ENCODE assay signal across 2 cellular contexts in the genomic region with DNA sequence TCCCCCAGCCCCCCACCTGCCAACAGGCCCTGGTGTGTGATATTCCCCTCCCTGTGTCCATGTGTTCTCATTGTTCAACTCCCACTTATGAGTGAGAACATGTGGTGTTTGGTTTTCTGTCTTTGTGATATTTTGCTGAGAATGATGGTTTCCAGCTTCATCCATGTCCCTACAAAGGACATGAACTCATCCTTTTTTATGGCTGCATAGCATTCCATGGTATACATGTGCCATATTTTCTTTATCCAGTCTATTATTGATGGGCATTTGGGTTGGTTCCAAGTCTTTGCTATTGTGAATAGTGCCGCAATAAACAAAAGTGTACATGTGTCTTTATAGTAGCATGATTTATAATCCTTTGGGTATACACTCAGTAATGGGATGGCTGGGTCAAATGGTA.
DNase-seq lines count a peak whose midpoint lies in the region; ATAC-seq, FAIRE-seq and TF ChIP-seq lines count a peak whose summit lies in the region.
"Not testable (repeated sequence)": the region's sequence is repeated elsewhere in the genome, so short reads cannot be mapped to it uniquely, and the experiment has no call there.

No MANE protein-coding gene starts in this region.

- not testable (repeated sequence) for H3K36me3 ChIP-seq in HEK293 (ENCODE audit: control insufficient read depth in 2 of 2, insufficient read depth in 1 of 2, low read length in 2 of 2); K562 (ENCODE audit: control insufficient read depth, insufficient read depth, low read length)

- BruUV-seq in K562 (replicated peaks; lab: Mats Ljungman, UMichigan): not testable (repeated sequence)

- not testable (repeated sequence) for TF ChIP-seq EP300 in K562 (IDR thresholded peaks at IDR 0.05; ENCODE audit: low read length)

- POLR2A ChIA-PET in HEK293 (lab: Yijun Ruan, JAX): not testable (repeated sequence)
- POLR2A ChIA-PET in K562 (lab: Yijun Ruan, JAX): interaction anchor here (1.4 kb wide), 1 partner anchor 9 kb away, joined by 4 read pairs; no protein-coding TSS in a partner anchor

- H3K9me3 ChIP-seq in HEK293 (ENCODE audit: control insufficient read depth, insufficient read depth, low read depth, low read length); K562 (replicated peaks; ENCODE audit: control insufficient read depth, insufficient read depth, low read depth, low read length): not testable (repeated sequence)

- intact Hi-C loops in K562 (cut with micrococcal nuclease): not testable (repeated sequence)

- H2AFZ ChIP-seq in K562 (ENCODE audit: low read depth, low read length): not testable (repeated sequence)

- H3K27me3 ChIP-seq in K562 (ENCODE audit: control insufficient read depth in 2 of 2, insufficient read depth in 2 of 2, low read length in 2 of 2): not testable (repeated sequence)

- FAIRE-seq in K562 (lab: Jason Lieb, UNC): not testable (repeated sequence)

- in situ Hi-C loops in K562 (cut with MboI): not testable (repeated sequence)

- not testable (repeated sequence) for ATAC-seq in K562

- H3K4me1 ChIP-seq in HEK293 (ENCODE audit: control insufficient read depth, insufficient read depth, low read length); K562 (replicated peaks in 1 of 2; ENCODE audit: control insufficient read depth in 2 of 2, insufficient read depth in 2 of 2, low read length in 2 of 2): not testable (repeated sequence)

- not testable (repeated sequence) for H3K9ac ChIP-seq in K562 (ENCODE audit: insufficient read depth in 1 of 2, low read depth in 2 of 2, low read length in 2 of 2)

- TF ChIP-seq CTCF in HEK293 (tag by site-specific recombination; IDR thresholded peaks at IDR 0.05); K562 (IDR thresholded peaks at IDR 0.05 in 2 of 3, conservative IDR thresholded peaks at IDR 0.05 in 1 of 3; ENCODE audit: insufficient read depth in 2 of 3, low read depth in 1 of 3, low read length in 3 of 3): not testable (repeated sequence)

- DNase-seq in K562 (ENCODE audit: extremely low read depth in 1 of 4, low spot score in 3 of 4): not testable (repeated sequence)

- WGBS in K562 (ENCODE audit: insufficient coverage, low coverage, missing lambda C conversion rate): 80% methylated on average over 1 of the region's 1 CpG

- not testable (repeated sequence) for H3K4me2 ChIP-seq in K562 (ENCODE audit: insufficient read depth, low read length)

- not testable (repeated sequence) for H3K27ac ChIP-seq in HEK293 (ENCODE audit: extremely low read depth, low read depth, low read length); K562 (ENCODE audit: extremely low read depth, low read depth, low read length)

- H3K4me3 ChIP-seq in HEK293 (ENCODE audit: low read depth, low read length); K562: not testable (repeated sequence)

- not testable (repeated sequence) for H4K20me1 ChIP-seq in K562 (replicated peaks; ENCODE audit: control insufficient read depth, insufficient read depth, low read length)

- CTCF ChIA-PET in HEK293 (lab: Yijun Ruan, JAX); K562 (lab: Yijun Ruan, JAX; ENCODE audit: low intra/inter-chr PET ratio): not testable (repeated sequence)

- TF ChIP-seq POLR2A in K562 (conservative IDR thresholded peaks at IDR 0.05): not testable (repeated sequence)

- not testable (repeated sequence) for H3K9me1 ChIP-seq in K562 (ENCODE audit: control insufficient read depth, insufficient read depth, low read length)

- not testable (repeated sequence) for H3K79me2 ChIP-seq in K562 (ENCODE audit: control insufficient read depth, insufficient read depth, low read length)

- not testable (repeated sequence) for TF ChIP-seq RAD21 in K562 (CRISPR knock-in tag; conservative IDR thresholded peaks at IDR 0.05 in 1 of 2, IDR thresholded peaks at IDR 0.05 in 1 of 2)

TF ChIP-seq in HEK293, 187 proteins besides CTCF, POLR2A, EP300 and RAD21:
- peak; percentile 77 for TF ChIP-seq ZNF146 (tag by site-specific recombination; IDR thresholded peaks at IDR 0.05)

TF ChIP-seq in K562, 482 proteins besides CTCF, POLR2A, EP300 and RAD21:
- TF ChIP-seq ZNF146 (CRISPR knock-in tag; IDR thresholded peaks at IDR 0.05; ENCODE audit: unreplicated experiment) (peak; percentile 59), BCOR (IDR thresholded peaks at IDR 0.05) (0 out of 2 replicates have a peak, but pooled peaks have one; percentile 12)
